ENCODE assay signal across 1 cellular context in genomic region chr17:67388986-67389385, GRCh38.
TF ChIP-seq lines count a peak whose summit lies in the region.

No MANE protein-coding gene starts in this region.

TF ChIP-seq in GM23338, 12 proteins besides CTCF, POLR2A, EP300 and RAD21:
- TF ChIP-seq ZNF462 (CRISPR knock-in tag; IDR thresholded peaks at IDR 0.05) (no peak), ZNF331 (CRISPR knock-in tag; IDR thresholded peaks at IDR 0.05; ENCODE audit: low read depth) (no peak)
